18 cellular contexts compared by ENCODE assay signal in the genomic region with DNA sequence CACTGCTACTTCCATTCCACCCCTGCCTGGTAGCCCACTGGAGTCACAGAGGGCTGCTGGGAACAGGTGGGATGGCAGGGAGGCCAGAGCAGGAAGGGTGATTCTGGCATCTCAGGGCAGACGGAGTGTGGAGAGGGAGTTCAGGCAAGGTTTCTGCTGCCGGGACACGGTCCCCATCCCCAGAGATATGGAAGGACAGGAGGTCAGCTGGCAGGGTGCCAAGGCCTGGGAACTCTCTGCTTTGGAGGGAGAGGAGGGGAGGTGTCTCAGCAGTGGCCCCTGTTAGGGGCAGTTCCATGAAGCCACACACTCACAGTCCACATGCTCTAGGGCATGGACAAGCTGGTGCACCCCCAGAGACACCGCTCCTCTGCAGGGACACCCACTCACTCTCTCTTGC.
A peak's percentile ranks its signal among the peaks of the same experiment; 100 is the strongest.
DNase-seq lines count a peak whose midpoint lies in the region; ATAC-seq and TF ChIP-seq lines count a peak whose summit lies in the region.
"Had no signal": no experiment of that assay in that cellular context is flagged by ENCODE, and none has a peak within 500 bp of the region (broad histone marks: within the 10 kb centered on the region; RNA-seq: fewer than 3 reads in every experiment).

No MANE protein-coding gene starts in this region.

- H3T11ph ChIP-seq in H9 (ENCODE audit: low read length): no peak overlapping the region

- no peak overlapping the region for H4K91ac ChIP-seq in H9 (ENCODE audit: insufficient read length, low read depth, low read length)

- no peaks in the 10 kb centered on the region for H4K20me1 ChIP-seq in H9 (ENCODE audit: control insufficient read depth, insufficient read depth, insufficient read length)

- peaks cover 12% of the 10 kb centered on the region for H3K27me3 Mint-ChIP-seq in H9 (ENCODE audit: low read depth)

- DNase-seq in NCI-H2227 (lab: John Stamatoyannopoulos, UW; ENCODE audit: unreplicated experiment) (peak; percentile 53), NCI-H2227 treated with DMSO at 0.1 percent for 48 hours (lab: John Stamatoyannopoulos, UW) (no peak), H9 (no peak), ecto neural progenitor cell (ENCODE audit: low spot score) (peak; percentile 26), posterior vena cava (ENCODE audit: low spot score) (peak; percentile 63), NCI-H526 (lab: John Stamatoyannopoulos, UW) (no peak), NCI-H748 (lab: John Stamatoyannopoulos, UW; ENCODE audit: unreplicated experiment) (no peak)
- DNase-seq: AML-193, HCEC 1CT, KG1, MV-4-11, NCI-H187, NCI-H2107, NCI-H524 treated with DMSO at 0.1 percent for 48 hours, OCI-M1 had no signal

- no peak overlapping the region for H3K4me2 ChIP-seq in H9 (ENCODE audit: insufficient read depth, insufficient read length, low read length)

- TF ChIP-seq CTCF in H9 (conservative IDR thresholded peaks at IDR 0.05): no peak

- intact Hi-C loops in posterior vena cava (cut with DNase I): loop anchor here in 1 of 2 donors (10.0 kb wide), 1 partner anchor 1625 kb away; no protein-coding TSS in a partner anchor

- no peak overlapping the region for H2AFZ ChIP-seq in H9 (ENCODE audit: low read length)

- no peaks in the 10 kb centered on the region for H3K79me1 ChIP-seq in H9 (ENCODE audit: insufficient read depth, low read depth, low read length, poor library complexity, severe bottlenecking)

- H2BK15ac ChIP-seq in H9 (ENCODE audit: low read depth, low read length): no peak overlapping the region

- H3K27ac Mint-ChIP-seq in H9: no peak overlapping the region
- H3K27ac Mint-ChIP-seq: T-helper 1 cell treated with Interleukin-12 subunit alpha and Interleukin-12 subunit beta and Interleukin-4 antibody, amounts not matched to agents 30 μg/mL and 1 μg/mL, for 36 hours had no signal

- H3K4me3 Mint-ChIP-seq in H9: no peak overlapping the region
- H3K4me3 Mint-ChIP-seq: T-helper 1 cell treated with Interleukin-12 subunit alpha and Interleukin-12 subunit beta and Interleukin-4 antibody, amounts not matched to agents 30 μg/mL and 1 μg/mL, for 36 hours had no signal

- H4K8ac ChIP-seq in H9 (replicated peaks; ENCODE audit: insufficient read length, low read depth, low read length): no peak overlapping the region

- H3K27ac ChIP-seq in H9 (ENCODE audit: insufficient read length, low read depth, low read length): no peak overlapping the region
- H3K27ac ChIP-seq: 22Rv1 had no signal

- WGBS in H9 (ENCODE audit: extremely low coverage, insufficient read length, low lambda C conversion rate): no CpG with 5 or more reads among the region's 4 CpGs

- peak overlapping the region; percentile 33; the same call in 1 of the 2 replicates for H3K14ac ChIP-seq in H9 (ENCODE audit: insufficient read depth, low read length)

- H2BK20ac ChIP-seq in H9 (ENCODE audit: low read depth, low read length, poor library complexity, severe bottlenecking): no peak overlapping the region

- H3K23ac ChIP-seq in H9 (ENCODE audit: insufficient read length, low read depth, low read length): no peak overlapping the region

- no peak for ATAC-seq in GM19023 (IDR thresholded peaks at IDR 0.05; ENCODE audit: unreplicated experiment)

- H3K36me3 Mint-ChIP-seq in H9 (ENCODE audit: insufficient read depth in 1 of 3, low read depth in 3 of 3): no peaks in the 10 kb centered on the region

- no peaks in the 10 kb centered on the region for H3K23me2 ChIP-seq in H9 (ENCODE audit: insufficient read length, low read depth, low read length, poor library complexity, severe bottlenecking)

- H2BK5ac ChIP-seq in H9 (ENCODE audit: insufficient read length, low read length): no peak overlapping the region

- H2BK12ac ChIP-seq in H9 (ENCODE audit: insufficient read length, low read depth, low read length): no peak overlapping the region

- no peak overlapping the region for H3K18ac ChIP-seq in H9 (ENCODE audit: insufficient read length, low read depth, low read length)

- no peaks in the 10 kb centered on the region; the same call in 1 of the 2 replicates for H3K4me1 ChIP-seq in H9 (ENCODE audit: insufficient read depth, low read length)

- no peak overlapping the region for H3K56ac ChIP-seq in H9 (ENCODE audit: insufficient read length, low read depth, low read length)

- peaks cover 2 to 7% of the 10 kb centered on the region in 2 experiments; a peak in 1 of 4 replicates for H3K4me1 Mint-ChIP-seq in H9

- no peaks in the 10 kb centered on the region for H3K79me2 ChIP-seq in H9 (ENCODE audit: insufficient read depth, low read length)

- H3K4ac ChIP-seq in H9 (ENCODE audit: low read depth, low read length): no peak overlapping the region

- H3K27me3 ChIP-seq in H9 (ENCODE audit: insufficient read depth, low read length): no peaks in the 10 kb centered on the region

- H2BK120ac ChIP-seq in H9 (ENCODE audit: low read depth, low read length, poor library complexity, severe bottlenecking): no peak overlapping the region

- H3K9ac ChIP-seq in H9 (ENCODE audit: extremely low read depth, insufficient read length, low read length): no peak overlapping the region

- no peak overlapping the region for H4K5ac ChIP-seq in H9 (ENCODE audit: insufficient read length, low read depth, low read length)

- no peaks in the 10 kb centered on the region for H3K9me3 ChIP-seq in H9 (ENCODE audit: control insufficient read depth, low read depth, low read length)

- H3K9me3 Mint-ChIP-seq in H9: no peaks in the 10 kb centered on the region
- H3K9me3 Mint-ChIP-seq: T-helper 1 cell treated with Interleukin-12 subunit alpha and Interleukin-12 subunit beta and Interleukin-4 antibody, amounts not matched to agents 30 μg/mL and 1 μg/mL, for 36 hours had no signal

- H2AK5ac ChIP-seq in H9 (ENCODE audit: insufficient read length, low read length): no peak overlapping the region

Comparison
In these comparisons a context has a peak if more than half of its experiments do, and no peak if none do; other contexts are left out.
1. DNase-seq: peak in NCI-H2227 (single experiment), ecto neural progenitor cell (single experiment) and posterior vena cava (single experiment); none in NCI-H2227 treated with DMSO at 0.1 percent for 48 hours (single experiment), H9 (single experiment), NCI-H526 (0 of 2) and NCI-H748 (single experiment).